In genomic region chr1:192272732-192273131, GRCh38 we compare ENCODE assay signal across 10 cellular contexts. TPM values are rescaled to one million over a fixed set of nuclear protein-coding genes. Genes with fewer than 3 reads are reported as not detected.
"Had no signal": no experiment of that assay in that cellular context is flagged by ENCODE, and none has a peak within 500 bp of the region (broad histone marks: within the 10 kb centered on the region; RNA-seq: fewer than 3 reads in every experiment).

No MANE protein-coding gene starts in this region.

- H3K4me3 ChIP-seq: GM23248 had no signal

- FAIRE-seq: H54, HTR-8/SVneo had no signal

- H3K4me2 ChIP-seq: KMS-11 had no signal

- H3K9ac ChIP-seq: GM23248, KMS-11 had no signal

- DNase-seq: GM23248, GOT3, H9, HCEC 1CT, IMR-90, KBM-7 had no signal

- H3K27ac ChIP-seq: GM23248, KMS-11 had no signal

- H2AFZ ChIP-seq: GM23248 had no signal

RNA-seq across cellular contexts. Expression of gene RGS21, which starts 44.1 kb away (rescaled TPM):
- total RNA-seq: GM23248, H9, HT-29, IMR-90 had no signal
- polyA plus RNA-seq: GM23248, IMR-90 had no signal
